Comparison of ENCODE assay signal across 8 cellular contexts in the genomic region with DNA sequence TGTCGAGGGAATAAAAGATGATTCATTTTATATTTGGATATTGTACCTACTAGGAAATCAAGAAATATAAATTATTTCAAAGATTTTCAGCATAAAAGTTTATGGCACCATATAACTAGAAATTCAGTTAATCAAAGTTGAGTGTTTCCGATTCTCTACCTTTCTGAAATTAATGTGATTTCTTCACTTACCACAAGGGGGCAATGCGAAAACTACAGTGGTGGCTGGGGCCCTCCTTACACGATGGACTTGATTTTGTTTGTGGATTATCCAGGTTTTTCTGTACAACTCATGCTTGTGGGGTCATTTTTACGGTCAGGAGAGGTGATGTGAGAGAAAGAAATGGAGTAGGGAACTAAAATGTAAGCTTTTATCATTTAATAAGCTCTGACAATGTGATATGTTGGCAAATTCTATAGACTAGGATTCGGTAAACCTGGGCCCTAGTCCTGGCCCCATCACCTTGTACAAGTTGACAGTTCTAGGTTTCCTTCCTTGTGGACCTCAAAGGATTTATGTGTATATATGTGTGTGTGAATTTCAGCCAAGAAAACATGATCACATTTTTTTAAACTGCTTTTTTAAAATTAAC. TPM values are rescaled to one million over a fixed set of nuclear protein-coding genes. Genes with fewer than 3 reads are reported as not detected.
DNase-seq lines count a peak whose midpoint lies in the region; FAIRE-seq and TF ChIP-seq lines count a peak whose summit lies in the region.

No MANE protein-coding gene starts in this region.

- peak; percentile 56 for TF ChIP-seq CTCF in fibroblast of the aortic adventitia (IDR thresholded peaks at IDR 0.05; ENCODE audit: insufficient read depth, low read length)

- no peaks in the 10 kb centered on the region for H3K36me3 Mint-ChIP-seq in activated CD4-positive, alpha-beta T cell treated with anti-CD3 and anti-CD28 coated beads, Interleukin-2, amount 10 ng/mL, durations not matched to agents 7 days and 5 days (ENCODE audit: low read depth)

- H3K27ac Mint-ChIP-seq in activated CD4-positive, alpha-beta T cell treated with anti-CD3 and anti-CD28 coated beads, Interleukin-2, amount 10 ng/mL, durations not matched to agents 7 days and 5 days: no peak overlapping the region

- H3K4me1 Mint-ChIP-seq in activated CD4-positive, alpha-beta T cell treated with anti-CD3 and anti-CD28 coated beads, Interleukin-2, amount 10 ng/mL, durations not matched to agents 7 days and 5 days: no peaks in the 10 kb centered on the region

- POLR2A ChIA-PET in activated CD4-positive, alpha-beta T cell treated with anti-CD3 and anti-CD28 coated beads, Interleukin-2, amount 10 ng/mL, durations not matched to agents 7 days and 5 days (lab: Charles Lee): no interaction called here

- H3K27me3 Mint-ChIP-seq in activated CD4-positive, alpha-beta T cell treated with anti-CD3 and anti-CD28 coated beads, Interleukin-2, amount 10 ng/mL, durations not matched to agents 7 days and 5 days: peaks cover 31% of the 10 kb centered on the region

- H3K4me3 ChIP-seq in fibroblast of the aortic adventitia (ENCODE audit: low read depth, low read length): no peak overlapping the region

- no peak overlapping the region for H3K4me3 Mint-ChIP-seq in activated CD4-positive, alpha-beta T cell treated with anti-CD3 and anti-CD28 coated beads, Interleukin-2, amount 10 ng/mL, durations not matched to agents 7 days and 5 days

- peak; percentile 86 for FAIRE-seq in GM19239 (lab: Jason Lieb, UNC)

- CTCF ChIA-PET in activated CD4-positive, alpha-beta T cell treated with anti-CD3 and anti-CD28 coated beads, Interleukin-2, amount 10 ng/mL, durations not matched to agents 7 days and 5 days (lab: Charles Lee): interaction anchor here (1.3 kb wide), 1 partner anchor 16 kb away, joined by 3 read pairs; no protein-coding TSS in a partner anchor

- DNase-seq in AML-193 (lab: John Stamatoyannopoulos, UW): peak; percentile 11 to 24
- peak; percentile 2 for DNase-seq in GM19239 (ENCODE audit: insufficient read length, low spot score)
- DNase-seq in OCI-M1 (lab: John Stamatoyannopoulos, UW): peak; percentile 41
- peak; percentile 11 for DNase-seq in fibroblast of the aortic adventitia (ENCODE audit: low read depth)
- no peak for DNase-seq in nucleus accumbens (lab: John Stamatoyannopoulos, UW)
- no peak for DNase-seq in NCI-H524 treated with DMSO at 0.1 percent for 48 hours (lab: John Stamatoyannopoulos, UW)
- DNase-seq in activated CD4-positive, alpha-beta T cell treated with anti-CD3 and anti-CD28 coated beads, Interleukin-2, amount 10 ng/mL, durations not matched to agents 7 days and 5 days: no peak
- DNase-seq in NCI-H1092 (lab: John Stamatoyannopoulos, UW): no peak

- H3K9me3 Mint-ChIP-seq in activated CD4-positive, alpha-beta T cell treated with anti-CD3 and anti-CD28 coated beads, Interleukin-2, amount 10 ng/mL, durations not matched to agents 7 days and 5 days: peaks cover 7% of the 10 kb centered on the region

RNA-seq across cellular contexts. Expression of a gene that starts 47.6 kb away (rescaled TPM):
- total RNA-seq in fibroblast of the aortic adventitia (ENCODE audit: low replicate concordance): not detected in 2 replicates
- total RNA-seq in activated CD4-positive, alpha-beta T cell treated with anti-CD3 and anti-CD28 coated beads, Interleukin-2, amount 10 ng/mL, durations not matched to agents 7 days and 5 days: not detected

RNA-seq across cellular contexts. Expression of a gene that starts 58.5 kb away (rescaled TPM):
- total RNA-seq in fibroblast of the aortic adventitia (ENCODE audit: low replicate concordance): 19.3 TPM in 1 of 2 replicates, not detected in the other
- 10 to 100 TPM; 51.6 to 52.2 TPM for total RNA-seq in activated CD4-positive, alpha-beta T cell treated with anti-CD3 and anti-CD28 coated beads, Interleukin-2, amount 10 ng/mL, durations not matched to agents 7 days and 5 days

Comparison
In these comparisons a context has a peak if more than half of its experiments do, and no peak if none do; other contexts are left out.
1. DNase-seq: peak in AML-193 (2 of 2), GM19239 (single experiment), OCI-M1 (single experiment) and fibroblast of the aortic adventitia (single experiment); none in nucleus accumbens (0 of 56), NCI-H524 treated with DMSO at 0.1 percent for 48 hours (single experiment), activated CD4-positive, alpha-beta T cell treated with anti-CD3 and anti-CD28 coated beads, Interleukin-2, amount 10 ng/mL, durations not matched to agents 7 days and 5 days (single experiment) and NCI-H1092 (single experiment).